ENCODE assay signal across 8 cellular contexts in genomic region chr2:207768168-207768890, GRCh38. TPM values are rescaled to one million over a fixed set of nuclear protein-coding genes. Genes with fewer than 3 reads are reported as not detected.
DNase-seq lines count a peak whose midpoint lies in the region; TF ChIP-seq lines count a peak whose summit lies in the region.

No MANE protein-coding gene starts in this region.

- H3K27me3 Mint-ChIP-seq in H9 (ENCODE audit: low read depth), result no peaks in the 10 kb centered on the region

- peaks cover 13% of the 10 kb centered on the region; the same call in 1 of the 2 replicates for H3K4me1 ChIP-seq in H9 (ENCODE audit: insufficient read depth, low read length)

- no peak overlapping the region for H2BK5ac ChIP-seq in H9 (ENCODE audit: insufficient read length, low read length)

- H3K4me3 ChIP-seq in SK-N-MC, result peak overlapping the region; percentile 98

- H3K9ac ChIP-seq in H9 (ENCODE audit: extremely low read depth, insufficient read length, low read length) (peak overlapping the region; percentile 64), SK-N-MC (ENCODE audit: insufficient read length) (peak overlapping the region; percentile 82)

- no peak overlapping the region for H4K8ac ChIP-seq in H9 (replicated peaks; ENCODE audit: insufficient read length, low read depth, low read length)

- no peak overlapping the region for H2BK20ac ChIP-seq in H9 (ENCODE audit: low read depth, low read length, poor library complexity, severe bottlenecking)

- no peak overlapping the region for H3T11ph ChIP-seq in H9 (ENCODE audit: low read length)

- H3K27ac ChIP-seq in H9 (ENCODE audit: insufficient read length, low read depth, low read length) (no peak overlapping the region), SK-N-MC (no peak overlapping the region)

- peaks cover 8% of the 10 kb centered on the region for H4K20me1 ChIP-seq in H9 (ENCODE audit: control insufficient read depth, insufficient read depth, insufficient read length)

- H2AFZ ChIP-seq in H9 (ENCODE audit: low read length), result no peak overlapping the region

- no peaks in the 10 kb centered on the region; the same call in 1 of the 2 replicates for H3K36me3 ChIP-seq in SK-N-MC (ENCODE audit: insufficient read depth, low read length)

- peak overlapping the region in 1 of 3 experiments; percentile 59; a peak in 2 of 7 replicates for H3K27ac Mint-ChIP-seq in H9

- H2BK15ac ChIP-seq in H9 (ENCODE audit: low read depth, low read length), result no peak overlapping the region

- H3K79me2 ChIP-seq in H9 (ENCODE audit: insufficient read depth, low read length), result peaks cover 34% of the 10 kb centered on the region; the same call in 1 of the 2 replicates

- no peak overlapping the region for H2AK5ac ChIP-seq in H9 (ENCODE audit: insufficient read length, low read length)

- no peaks in the 10 kb centered on the region; a peak in 1 of 5 replicates for H3K9me3 Mint-ChIP-seq in H9

- peaks cover 35% of the 10 kb centered on the region for H3K23me2 ChIP-seq in H9 (ENCODE audit: insufficient read length, low read depth, low read length, poor library complexity, severe bottlenecking)

- H3K4me1 Mint-ChIP-seq in H9, result peaks cover 59 to 76% of the 10 kb centered on the region in 2 experiments

- H3K56ac ChIP-seq in H9 (ENCODE audit: insufficient read length, low read depth, low read length), result no peak overlapping the region

- H3K18ac ChIP-seq in H9 (ENCODE audit: insufficient read length, low read depth, low read length), result no peak overlapping the region

- peak overlapping the region; percentile 96 to 97 for H3K4me3 Mint-ChIP-seq in H9

- no peak; the same call in 2 of the 3 replicates for TF ChIP-seq CTCF in H9 (conservative IDR thresholded peaks at IDR 0.05)

- H3K4me2 ChIP-seq in H9 (ENCODE audit: insufficient read depth, insufficient read length, low read length), result peak overlapping the region; percentile 90

- H3K23ac ChIP-seq in H9 (ENCODE audit: insufficient read length, low read depth, low read length), result no peak overlapping the region

- H3K4ac ChIP-seq in H9 (ENCODE audit: low read depth, low read length), result no peak overlapping the region

- no peak overlapping the region for H2BK120ac ChIP-seq in H9 (ENCODE audit: low read depth, low read length, poor library complexity, severe bottlenecking)

- DNase-seq in AG20443 (ENCODE audit: low spot score), result peak; percentile 52
- peak; percentile 42 for DNase-seq in H9
- no peak for DNase-seq in SK-N-MC (ENCODE audit: low read depth, low spot score)
- DNase-seq in T47D (ENCODE audit: low read depth in 1 of 2, low spot score in 1 of 2), result peak; percentile 29 to 62
- DNase-seq in islet precursor cell, result peak; percentile 79
- DNase-seq in stimulated activated CD4-positive, alpha-beta T cell treated with anti-CD3 and anti-CD28 coated beads, Interleukin-15, amount 100 ng/mL, for 24 hours, result peak; percentile 48
- DNase-seq in NK-92 (lab: John Stamatoyannopoulos, UW; ENCODE audit: unreplicated experiment), result no peak
- no peak for DNase-seq in HPDE6-E6E7 (ENCODE audit: extremely low spot score)

- H3K9me3 ChIP-seq in H9 (ENCODE audit: control insufficient read depth, low read depth, low read length) (no peaks in the 10 kb centered on the region), SK-N-MC (ENCODE audit: low read depth, low read length) (no peaks in the 10 kb centered on the region)

- H3K14ac ChIP-seq in H9 (ENCODE audit: insufficient read depth, low read length), result peak overlapping the region; percentile 37; the same call in 1 of the 2 replicates

- H3K27me3 ChIP-seq in H9 (ENCODE audit: insufficient read depth, low read length), result no peaks in the 10 kb centered on the region

- H2BK12ac ChIP-seq in H9 (ENCODE audit: insufficient read length, low read depth, low read length), result no peak overlapping the region

- H4K91ac ChIP-seq in H9 (ENCODE audit: insufficient read length, low read depth, low read length), result no peak overlapping the region

- H4K5ac ChIP-seq in H9 (ENCODE audit: insufficient read length, low read depth, low read length), result no peak overlapping the region

- WGBS in H9 (ENCODE audit: extremely low coverage, insufficient read length, low lambda C conversion rate), result no CpG with 5 or more reads among the region's 74 CpGs

- H3K79me1 ChIP-seq in H9 (ENCODE audit: insufficient read depth, low read depth, low read length, poor library complexity, severe bottlenecking), result no peaks in the 10 kb centered on the region

- peaks cover 19 to 53% (median 46%) of the 10 kb centered on the region in 3 experiments for H3K36me3 Mint-ChIP-seq in H9 (ENCODE audit: insufficient read depth in 1 of 3, low read depth in 3 of 3)

- in situ Hi-C loops in T47D (cut with HindIII; ENCODE audit: low pct_unique_long_range_greater_than_20kb, low sequenced_read_pairs), result no loop called here

RNA-seq across cellular contexts. Expression of gene FZD5, which starts 1.4 kb away (rescaled TPM):
- 120 and 122 TPM in 2 replicates for total RNA-seq in H9 (2021)

RNA-seq across cellular contexts. Expression of gene CCNYL1, which starts 56.9 kb away (rescaled TPM):
- total RNA-seq in H9 (2021), result 27.0 and 28.1 TPM in 2 replicates

Comparison
In these comparisons a context has a peak if more than half of its experiments do, and no peak if none do; other contexts are left out.
1. DNase-seq: peak in AG20443 (single experiment), H9 (single experiment), T47D (2 of 2), islet precursor cell (single experiment) and stimulated activated CD4-positive, alpha-beta T cell treated with anti-CD3 and anti-CD28 coated beads, Interleukin-15, amount 100 ng/mL, for 24 hours (single experiment); none in SK-N-MC (single experiment), NK-92 (single experiment) and HPDE6-E6E7 (single experiment).